Comparison of ENCODE assay signal across 8 cellular contexts in genomic region chr1:53238197-53239155, GRCh38. TPM values are rescaled to one million over a fixed set of nuclear protein-coding genes. Genes with fewer than 3 reads are reported as not detected.
A peak's percentile ranks its signal among the peaks of the same experiment; 100 is the strongest.
DNase-seq lines count a peak whose midpoint lies in the region; ATAC-seq and TF ChIP-seq lines count a peak whose summit lies in the region.

MAGOH (minus strand) TSS chr1:53238518; CDS start chr1:53238448, 70 bp downstream.

- H3K27ac ChIP-seq in PC-3 (ENCODE audit: low read length): peak within 1 kb of the TSS; percentile 45
- peak within 1 kb of the TSS; percentile 64 for H3K27ac ChIP-seq in epithelial cell of prostate

- ATAC-seq in GM21576 (IDR thresholded peaks at IDR 0.05; ENCODE audit: unreplicated experiment): peak; percentile 98
- ATAC-seq in PC-3: peak; percentile 95

- DNase-seq in DMS114 treated with DMSO at 0.1 percent for 48 hours (lab: John Stamatoyannopoulos, UW; ENCODE audit: unreplicated experiment) (peak; percentile 89), PC-3 (peak; percentile 91), activated T-cell treated with anti-CD3 and anti-CD28 coated beads for 48 hours (ENCODE audit: low read depth) (peak; percentile 94), epithelial cell of prostate (ENCODE audit: low read depth, low spot score) (peak; percentile 73), mucosa of gallbladder (ENCODE audit: low spot score) (peak; percentile 95)
- DNase-seq in stimulated activated CD8-positive, alpha-beta memory T cell treated with anti-CD3 and anti-CD28 coated beads, Interleukin-4, amount 100 ng/mL, for 4 hours (ENCODE audit: low read depth in 2 of 2, low spot score in 1 of 2): peak; percentile 91 to 92

- H3K9me2 ChIP-seq in PC-3 (replicated peaks; ENCODE audit: low read length): no peaks in the 10 kb centered on the region

- no peaks in the 10 kb centered on the region for H3K27me3 ChIP-seq in PC-3 (ENCODE audit: low read length)

- peak within 1 kb of the TSS; percentile 86 for H2AFZ ChIP-seq in PC-3 (ENCODE audit: low read length)

- TF ChIP-seq RAD21 in Ishikawa (IDR thresholded peaks at IDR 0.05; ENCODE audit: low read depth): no peak

- peak within 1 kb of the TSS; percentile 98 for H3K4me3 ChIP-seq in PC-3 (ENCODE audit: low read length)

- H4K20me1 ChIP-seq in PC-3 (ENCODE audit: low read length): no peaks in the 10 kb centered on the region

- intact Hi-C loops in PC-3 (cut with micrococcal nuclease): loop anchor here (1.0 kb wide), 1 partner anchor 18 kb away; the partner anchor contains the start of gene CZIB

- peaks cover 21% of the 10 kb centered on the region; the same call in 1 of the 2 replicates for H3K36me3 ChIP-seq in PC-3 (ENCODE audit: low read depth, low read length)

- H3K9ac ChIP-seq in PC-3 (ENCODE audit: low read length): peak within 1 kb of the TSS; percentile 94

- TSS peak; percentile 96 for BruUV-seq in PC-3 (replicated peaks; lab: Mats Ljungman, UMichigan)

- peaks cover 37% of the 10 kb centered on the region for H3K79me2 ChIP-seq in PC-3 (ENCODE audit: low read length)

- peak within 1 kb of the TSS; percentile 96 for H3K4me2 ChIP-seq in PC-3 (ENCODE audit: low read length)

- peaks cover 23% of the 10 kb centered on the region for H3K4me1 ChIP-seq in PC-3 (ENCODE audit: insufficient read depth, low read length)

- peaks cover 7% of the 10 kb centered on the region for H3F3A ChIP-seq in PC-3 (ENCODE audit: low read length, unreplicated experiment)

- H3K9me3 ChIP-seq in PC-3 (ENCODE audit: low read length): no peaks in the 10 kb centered on the region

- no peak for TF ChIP-seq CTCF in PC-3 (conservative IDR thresholded peaks at IDR 0.05; ENCODE audit: low read depth, low read length)

- peak; percentile 28; the same call in 1 of the 2 replicates for TF ChIP-seq EP300 in Ishikawa (IDR thresholded peaks at IDR 0.05; ENCODE audit: borderline replicate concordance)

- CTCF ChIA-PET in PC-3 (lab: Charles Lee): interaction anchor here (0.5 kb wide), 1 partner anchor 668 kb away, joined by 3 read pairs; no protein-coding TSS in a partner anchor

- POLR2A ChIA-PET in PC-3 (lab: Charles Lee; ENCODE audit: unreplicated experiment): interaction anchor here (0.6 kb wide), 2 partner anchors 25 to 507 kb away, joined by 3 to 12 read pairs; no protein-coding TSS in a partner anchor

TF ChIP-seq in Ishikawa, 13 proteins besides CTCF, POLR2A, EP300 and RAD21:
- TF ChIP-seq MAX (IDR thresholded peaks at IDR 0.05) (peak; percentile 88), TAF1 (IDR thresholded peaks at IDR 0.05; ENCODE audit: low read depth) (peak; percentile 75), ZBTB7A (IDR thresholded peaks at IDR 0.05; ENCODE audit: low read depth) (no peak), TCF12 (IDR thresholded peaks at IDR 0.05; ENCODE audit: low read depth) (peak; percentile 78), TEAD4 (IDR thresholded peaks at IDR 0.05) (peak; percentile 18; the same call in 1 of the 2 replicates), REST (IDR thresholded peaks at IDR 0.05; ENCODE audit: low read depth) (no peak), CREB1 (IDR thresholded peaks at IDR 0.05; ENCODE audit: low read depth) (peak; percentile 99), CEBPB (IDR thresholded peaks at IDR 0.05) (no peak), NFIC (IDR thresholded peaks at IDR 0.05) (0 out of 2 replicates have a peak, but pooled peaks have one; percentile 29), USF1 (IDR thresholded peaks at IDR 0.05) (0 out of 2 replicates have a peak, but pooled peaks have one; percentile 40), YY1 (IDR thresholded peaks at IDR 0.05; ENCODE audit: low read depth) (peak; percentile 59; the same call in 1 of the 2 replicates), FOXM1 (IDR thresholded peaks at IDR 0.05; ENCODE audit: borderline replicate concordance, low read depth) (no peak), EGR1 (IDR thresholded peaks at IDR 0.05) (0 out of 2 replicates have a peak, but pooled peaks have one; percentile 9)

RNA-seq across cellular contexts. Expression of gene MAGOH, which starts in this region (rescaled TPM):
- total RNA-seq in PC-3 (2014; rRNA removed) (48.9 and 53.1 TPM in 2 replicates), mucosa of gallbladder (27.9 TPM)

Comparison
In these comparisons a context has a peak if more than half of its experiments do, and no peak if none do; other contexts are left out.
1. Peak in every context shown above with its lines: DNase-seq, ATAC-seq, H3K4me3 ChIP-seq and H3K27ac ChIP-seq.